In the genomic region with DNA sequence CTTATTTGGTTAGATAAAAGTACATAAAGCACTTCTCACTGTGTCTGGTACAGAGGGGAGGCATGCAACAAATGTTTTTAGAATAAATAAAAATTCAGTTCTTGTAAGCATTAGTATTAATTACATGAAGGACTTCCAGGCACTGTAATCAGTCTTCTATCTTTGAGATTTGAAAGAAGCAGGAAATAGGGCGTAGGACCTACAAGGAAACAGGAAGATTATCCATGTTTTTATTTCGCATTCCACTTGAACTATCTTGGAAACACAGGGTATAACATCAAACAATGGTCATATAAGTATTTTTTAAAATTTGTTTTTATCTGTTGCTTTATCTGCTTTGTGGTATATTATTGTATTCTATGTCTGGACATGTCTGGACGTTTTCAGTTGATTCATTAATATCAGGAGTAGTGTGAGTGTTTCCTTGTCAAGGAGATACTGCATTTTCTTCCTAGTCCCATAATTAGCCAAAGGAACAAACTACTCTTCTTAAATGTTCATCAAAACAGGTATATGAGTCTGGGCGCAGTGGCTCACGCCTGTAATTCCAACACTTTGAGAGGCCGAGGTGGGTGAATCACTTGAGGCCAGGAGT, we compare ENCODE assay signal across 1 cellular context.
TF ChIP-seq lines count a peak whose summit lies in the region.

No MANE protein-coding gene starts in this region.

TF ChIP-seq in GM23338, 12 proteins besides CTCF, POLR2A, EP300 and RAD21 (continued from another document):
- TF ChIP-seq, protein P1, sequence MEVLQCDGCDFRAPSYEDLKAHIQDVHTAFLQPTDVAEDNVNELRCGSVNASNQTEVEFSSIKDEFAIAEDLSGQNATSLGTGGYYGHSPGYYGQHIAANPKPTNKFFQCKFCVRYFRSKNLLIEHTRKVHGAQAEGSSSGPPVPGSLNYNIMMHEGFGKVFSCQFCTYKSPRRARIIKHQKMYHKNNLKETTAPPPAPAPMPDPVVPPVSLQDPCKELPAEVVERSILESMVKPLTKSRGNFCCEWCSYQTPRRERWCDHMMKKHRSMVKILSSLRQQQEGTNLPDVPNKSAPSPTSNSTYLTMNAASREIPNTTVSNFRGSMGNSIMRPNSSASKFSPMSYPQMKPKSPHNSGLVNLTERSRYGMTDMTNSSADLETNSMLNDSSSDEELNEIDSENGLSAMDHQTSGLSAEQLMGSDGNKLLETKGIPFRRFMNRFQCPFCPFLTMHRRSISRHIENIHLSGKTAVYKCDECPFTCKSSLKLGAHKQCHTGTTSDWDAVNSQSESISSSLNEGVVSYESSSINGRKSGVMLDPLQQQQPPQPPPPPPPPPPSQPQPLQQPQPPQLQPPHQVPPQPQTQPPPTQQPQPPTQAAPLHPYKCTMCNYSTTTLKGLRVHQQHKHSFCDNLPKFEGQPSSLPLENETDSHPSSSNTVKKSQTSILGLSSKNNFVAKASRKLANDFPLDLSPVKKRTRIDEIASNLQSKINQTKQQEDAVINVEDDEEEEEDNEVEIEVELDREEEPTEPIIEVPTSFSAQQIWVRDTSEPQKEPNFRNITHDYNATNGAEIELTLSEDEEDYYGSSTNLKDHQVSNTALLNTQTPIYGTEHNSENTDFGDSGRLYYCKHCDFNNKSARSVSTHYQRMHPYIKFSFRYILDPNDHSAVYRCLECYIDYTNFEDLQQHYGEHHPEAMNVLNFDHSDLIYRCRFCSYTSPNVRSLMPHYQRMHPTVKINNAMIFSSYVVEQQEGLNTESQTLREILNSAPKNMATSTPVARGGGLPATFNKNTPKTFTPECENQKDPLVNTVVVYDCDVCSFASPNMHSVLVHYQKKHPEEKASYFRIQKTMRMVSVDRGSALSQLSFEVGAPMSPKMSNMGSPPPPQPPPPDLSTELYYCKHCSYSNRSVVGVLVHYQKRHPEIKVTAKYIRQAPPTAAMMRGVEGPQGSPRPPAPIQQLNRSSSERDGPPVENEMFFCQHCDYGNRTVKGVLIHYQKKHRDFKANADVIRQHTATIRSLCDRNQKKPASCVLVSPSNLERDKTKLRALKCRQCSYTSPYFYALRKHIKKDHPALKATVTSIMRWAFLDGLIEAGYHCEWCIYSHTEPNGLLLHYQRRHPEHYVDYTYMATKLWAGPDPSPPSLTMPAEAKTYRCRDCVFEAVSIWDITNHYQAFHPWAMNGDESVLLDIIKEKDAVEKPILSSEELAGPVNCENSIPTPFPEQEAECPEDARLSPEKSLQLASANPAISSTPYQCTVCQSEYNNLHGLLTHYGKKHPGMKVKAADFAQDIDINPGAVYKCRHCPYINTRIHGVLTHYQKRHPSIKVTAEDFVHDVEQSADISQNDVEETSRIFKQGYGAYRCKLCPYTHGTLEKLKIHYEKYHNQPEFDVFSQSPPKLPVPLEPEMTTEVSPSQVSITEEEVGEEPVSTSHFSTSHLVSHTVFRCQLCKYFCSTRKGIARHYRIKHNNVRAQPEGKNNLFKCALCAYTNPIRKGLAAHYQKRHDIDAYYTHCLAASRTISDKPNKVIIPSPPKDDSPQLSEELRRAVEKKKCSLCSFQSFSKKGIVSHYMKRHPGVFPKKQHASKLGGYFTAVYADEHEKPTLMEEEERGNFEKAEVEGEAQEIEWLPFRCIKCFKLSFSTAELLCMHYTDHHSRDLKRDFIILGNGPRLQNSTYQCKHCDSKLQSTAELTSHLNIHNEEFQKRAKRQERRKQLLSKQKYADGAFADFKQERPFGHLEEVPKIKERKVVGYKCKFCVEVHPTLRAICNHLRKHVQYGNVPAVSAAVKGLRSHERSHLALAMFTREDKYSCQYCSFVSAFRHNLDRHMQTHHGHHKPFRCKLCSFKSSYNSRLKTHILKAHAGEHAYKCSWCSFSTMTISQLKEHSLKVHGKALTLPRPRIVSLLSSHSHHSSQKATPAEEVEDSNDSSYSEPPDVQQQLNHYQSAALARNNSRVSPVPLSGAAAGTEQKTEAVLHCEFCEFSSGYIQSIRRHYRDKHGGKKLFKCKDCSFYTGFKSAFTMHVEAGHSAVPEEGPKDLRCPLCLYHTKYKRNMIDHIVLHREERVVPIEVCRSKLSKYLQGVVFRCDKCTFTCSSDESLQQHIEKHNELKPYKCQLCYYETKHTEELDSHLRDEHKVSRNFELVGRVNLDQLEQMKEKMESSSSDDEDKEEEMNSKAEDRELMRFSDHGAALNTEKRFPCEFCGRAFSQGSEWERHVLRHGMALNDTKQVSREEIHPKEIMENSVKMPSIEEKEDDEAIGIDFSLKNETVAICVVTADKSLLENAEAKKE (CRISPR knock-in tag; IDR thresholded peaks at IDR 0.05): no peak
- TF ChIP-seq EZH2phosphoT487 (IDR thresholded peaks at IDR 0.05; ENCODE audit: unreplicated experiment) (no peak), POLR2AphosphoS5 (IDR thresholded peaks at IDR 0.05; ENCODE audit: low read depth) (no peak), NANOG (IDR thresholded peaks at IDR 0.05; ENCODE audit: borderline replicate concordance) (no peak), EZH2 (IDR thresholded peaks at IDR 0.05; ENCODE audit: low read depth, unreplicated experiment) (no peak)
- TF ChIP-seq, protein P2, sequence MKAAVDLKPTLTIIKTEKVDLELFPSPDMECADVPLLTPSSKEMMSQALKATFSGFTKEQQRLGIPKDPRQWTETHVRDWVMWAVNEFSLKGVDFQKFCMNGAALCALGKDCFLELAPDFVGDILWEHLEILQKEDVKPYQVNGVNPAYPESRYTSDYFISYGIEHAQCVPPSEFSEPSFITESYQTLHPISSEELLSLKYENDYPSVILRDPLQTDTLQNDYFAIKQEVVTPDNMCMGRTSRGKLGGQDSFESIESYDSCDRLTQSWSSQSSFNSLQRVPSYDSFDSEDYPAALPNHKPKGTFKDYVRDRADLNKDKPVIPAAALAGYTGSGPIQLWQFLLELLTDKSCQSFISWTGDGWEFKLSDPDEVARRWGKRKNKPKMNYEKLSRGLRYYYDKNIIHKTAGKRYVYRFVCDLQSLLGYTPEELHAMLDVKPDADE (IDR thresholded peaks at IDR 0.05): no peak
